Comparison of ENCODE assay signal across 10 cellular contexts in the genomic region with DNA sequence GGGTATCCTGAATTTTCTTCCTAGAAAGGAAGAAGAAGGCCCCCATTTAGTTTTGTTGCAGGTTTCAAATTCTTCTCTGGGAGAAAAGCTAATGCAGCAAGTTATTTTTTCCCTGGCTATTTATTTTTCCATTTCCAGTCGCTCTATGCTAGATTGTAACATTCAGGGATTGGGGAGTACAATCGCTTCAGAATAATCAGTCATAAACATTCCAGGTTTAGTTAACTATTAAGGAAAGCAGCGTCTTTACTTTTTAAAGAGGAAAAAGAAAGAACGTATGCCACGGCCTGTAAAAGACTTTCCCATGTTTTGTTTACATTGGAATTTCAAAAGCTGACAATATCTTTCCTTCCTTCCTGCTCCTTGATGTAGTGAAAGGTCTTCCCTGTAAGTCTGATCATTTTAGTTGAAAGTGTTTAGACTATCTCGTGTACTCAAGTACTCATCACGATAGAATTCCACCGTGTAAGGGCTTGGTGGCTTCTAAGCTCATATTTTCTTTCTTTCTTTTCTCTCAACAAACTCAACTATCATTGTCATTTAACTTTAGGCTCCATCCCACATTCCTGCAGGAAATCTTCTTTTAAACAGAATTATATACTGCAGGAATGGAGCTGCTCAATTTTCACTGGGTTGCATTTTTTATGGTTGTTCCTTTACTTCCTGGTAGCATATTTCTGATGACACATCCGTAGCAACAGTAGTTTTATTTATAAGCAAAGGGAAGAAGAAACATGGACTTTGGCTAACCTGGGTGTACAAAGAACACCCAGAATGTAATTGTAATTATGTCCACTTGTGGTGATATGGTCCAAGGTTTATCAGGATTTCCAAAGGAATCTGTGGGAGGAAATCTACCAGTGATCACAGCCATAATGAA.
DNase-seq lines count a peak whose midpoint lies in the region; TF ChIP-seq lines count a peak whose summit lies in the region.
"Had no signal": no experiment of that assay in that cellular context is flagged by ENCODE, and none has a peak within 500 bp of the region (broad histone marks: within the 10 kb centered on the region; RNA-seq: fewer than 3 reads in every experiment).

No MANE protein-coding gene starts in this region.

- no peaks in the 10 kb centered on the region for H3K4me1 Mint-ChIP-seq in endodermal cell

- no peaks in the 10 kb centered on the region for H3K27me3 Mint-ChIP-seq in endodermal cell (ENCODE audit: insufficient read depth)

- 22 to 31% methylated on average over 9 of the region's 9 CpGs for WGBS in tibial nerve, 2 donors
- WGBS in endodermal cell (ENCODE audit: insufficient coverage in 1 of 2, insufficient read length in 1 of 2), 2 experiments: 89 to 92% methylated on average over 4 to 9 of the region's 9 CpGs

- H3K27ac Mint-ChIP-seq in endodermal cell: no peak overlapping the region

- no peak overlapping the region for H3K4me3 ChIP-seq in brain microvascular endothelial cell (ENCODE audit: low read depth, low read length)
- peak overlapping the region in 1 of 4 donors; percentile 9 for H3K4me3 ChIP-seq in tibial nerve
- no peak overlapping the region for H3K4me3 ChIP-seq in endodermal cell (ENCODE audit: low read length)
- H3K4me3 ChIP-seq in SJCRH30: no peak overlapping the region

- TF ChIP-seq CTCF in brain microvascular endothelial cell (IDR thresholded peaks at IDR 0.05; ENCODE audit: low read depth, low read length, missing control alignments) (peak; percentile 27), tibial nerve (IDR thresholded peaks at IDR 0.05) (peak in 2 of 5 experiments; percentile 8 to 25), endodermal cell (conservative IDR thresholded peaks at IDR 0.05) (no peak)

- H3K4me1 ChIP-seq in tibial nerve (no peaks in the 10 kb centered on the region), endodermal cell (ENCODE audit: control insufficient read depth, insufficient read depth, low read length) (no peaks in the 10 kb centered on the region), SJCRH30 (peaks cover 6% of the 10 kb centered on the region)
- H3K4me1 ChIP-seq: parathyroid adenoma had no signal

- H3K36me3 Mint-ChIP-seq in endodermal cell (ENCODE audit: low read depth): no peaks in the 10 kb centered on the region

- in situ Hi-C loops in brain microvascular endothelial cell (cut with HindIII; ENCODE audit: low pct_ligation_motif_present, low sequenced_read_pairs): loop anchor here (25.0 kb wide), 1 partner anchor 199 kb away; no protein-coding TSS in a partner anchor

- H3K9me3 Mint-ChIP-seq in endodermal cell: no peaks in the 10 kb centered on the region

- no peak for TF ChIP-seq POLR2A in tibial nerve (IDR thresholded peaks at IDR 0.05)

- no peaks in the 10 kb centered on the region for H3K27me3 ChIP-seq in brain microvascular endothelial cell (replicated peaks)
- H3K27me3 ChIP-seq in tibial nerve: no peaks in the 10 kb centered on the region
- H3K27me3 ChIP-seq in endodermal cell (ENCODE audit: control insufficient read depth, insufficient read depth, low read length, poor library complexity, severe bottlenecking): no peaks in the 10 kb centered on the region
- no peaks in the 10 kb centered on the region for H3K27me3 ChIP-seq in SJCRH30

- H3K9me3 ChIP-seq in tibial nerve (no peaks in the 10 kb centered on the region), endodermal cell (ENCODE audit: control insufficient read depth, low read length) (peaks cover 6% of the 10 kb centered on the region), SJCRH30 (replicated peaks) (no peaks in the 10 kb centered on the region)

- H3K9ac ChIP-seq in endodermal cell (ENCODE audit: extremely low read depth, low read length, poor library complexity, severe bottlenecking): no peak overlapping the region
- H3K9ac ChIP-seq: parathyroid adenoma had no signal

- H3K36me3 ChIP-seq in brain microvascular endothelial cell (replicated peaks) (no peaks in the 10 kb centered on the region), tibial nerve (no peaks in the 10 kb centered on the region), endodermal cell (ENCODE audit: control insufficient read depth, insufficient read depth, low read length) (no peaks in the 10 kb centered on the region), SJCRH30 (no peaks in the 10 kb centered on the region)

- H3K27ac ChIP-seq in brain microvascular endothelial cell: peak overlapping the region; percentile 74
- H3K27ac ChIP-seq in tibial nerve: peak overlapping the region in 3 of 4 donors; percentile 2 to 71 (median 71)
- no peak overlapping the region for H3K27ac ChIP-seq in endodermal cell (ENCODE audit: low read depth, low read length)
- H3K27ac ChIP-seq in SJCRH30: no peak overlapping the region
- H3K27ac ChIP-seq: parathyroid adenoma had no signal

- peak; percentile 91 for DNase-seq in LHCN-M2 (ENCODE audit: low read depth)
- DNase-seq in brain microvascular endothelial cell: peak; percentile 77
- DNase-seq in kidney glomerular epithelial cell (lab: John Stamatoyannopoulos, UW): peak; percentile 95
- no peak for DNase-seq in tibial nerve (ENCODE audit: low spot score in 2 of 2)
- DNase-seq in iPS-NIHi7 (ENCODE audit: extremely low spot score): no peak
- no peak for DNase-seq in endodermal cell
- DNase-seq in SJCRH30: no peak
- DNase-seq: NCI-H345, substantia nigra had no signal

- no peak for TF ChIP-seq EP300 in tibial nerve (IDR thresholded peaks at IDR 0.05)

- no peak overlapping the region for H3K4me3 Mint-ChIP-seq in endodermal cell

Comparison
In these comparisons a context has a peak if more than half of its experiments do, and no peak if none do; other contexts are left out.
1. DNase-seq: peak in LHCN-M2 (single experiment), brain microvascular endothelial cell (single experiment) and kidney glomerular epithelial cell (single experiment); none in tibial nerve (0 of 2), iPS-NIHi7 (single experiment), endodermal cell (single experiment) and SJCRH30 (0 of 2).
2. H3K27ac ChIP-seq: peak in brain microvascular endothelial cell (single experiment) and tibial nerve (3 of 4); none in endodermal cell (single experiment) and SJCRH30 (single experiment).